Comparison of ENCODE assay signal across 1 cellular context in the genomic region with DNA sequence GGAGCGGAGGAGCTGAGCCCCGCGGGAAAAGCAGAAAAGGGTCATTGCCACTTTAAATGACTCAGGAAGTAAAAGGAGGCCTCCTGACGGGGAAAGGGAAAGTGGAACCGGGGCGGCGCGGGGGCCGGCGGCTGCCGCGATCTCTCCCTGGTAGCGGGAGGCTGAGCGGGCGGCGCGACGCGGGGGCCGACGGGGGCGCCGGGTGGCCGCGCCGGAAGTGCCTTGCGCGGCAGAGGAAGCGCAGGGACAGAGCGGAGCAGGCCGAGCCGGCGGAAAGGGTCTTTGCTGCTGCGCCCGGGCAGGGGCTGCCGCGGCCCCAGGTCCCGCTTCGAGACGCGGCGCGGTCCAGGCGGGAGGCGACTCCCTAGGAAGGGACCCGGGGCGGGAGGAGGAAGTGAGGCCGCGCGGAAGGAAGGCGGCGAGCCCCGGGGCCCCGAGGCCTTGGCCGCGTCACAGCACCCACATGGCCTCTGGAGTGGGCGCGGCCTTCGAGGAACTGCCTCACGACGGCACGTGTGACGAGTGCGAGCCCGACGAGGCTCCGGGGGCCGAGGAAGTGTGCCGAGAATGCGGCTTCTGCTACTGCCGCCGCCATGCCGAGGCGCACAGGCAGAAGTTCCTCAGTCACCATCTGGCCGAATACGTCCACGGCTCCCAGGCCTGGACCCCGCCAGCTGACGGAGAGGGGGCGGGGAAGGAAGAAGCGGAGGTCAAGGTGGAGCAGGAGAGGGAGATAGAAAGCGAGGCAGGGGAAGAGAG.
A peak's percentile ranks its signal among the peaks of the same experiment; 100 is the strongest.
TF ChIP-seq lines count a peak whose summit lies in the region.

A gene with protein sequence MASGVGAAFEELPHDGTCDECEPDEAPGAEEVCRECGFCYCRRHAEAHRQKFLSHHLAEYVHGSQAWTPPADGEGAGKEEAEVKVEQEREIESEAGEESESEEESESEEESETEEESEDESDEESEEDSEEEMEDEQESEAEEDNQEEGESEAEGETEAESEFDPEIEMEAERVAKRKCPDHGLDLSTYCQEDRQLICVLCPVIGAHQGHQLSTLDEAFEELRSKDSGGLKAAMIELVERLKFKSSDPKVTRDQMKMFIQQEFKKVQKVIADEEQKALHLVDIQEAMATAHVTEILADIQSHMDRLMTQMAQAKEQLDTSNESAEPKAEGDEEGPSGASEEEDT (plus strand): TSS at position 127 of the 759 bp plus-strand sequence. CDS start 337 bp downstream, at position 464.

TF ChIP-seq in WTC11, 78 proteins besides CTCF, POLR2A, EP300 and RAD21 (continued from another document):
- TF ChIP-seq HMGA2 (CRISPR knock-in tag; IDR thresholded peaks at IDR 0.05) (no peak), TCF7 (CRISPR knock-in tag; IDR thresholded peaks at IDR 0.05; ENCODE audit: low read depth) (peak; percentile 99), ZNF232 (CRISPR knock-in tag; IDR thresholded peaks at IDR 0.05) (peak; percentile 99), ZNF219 (CRISPR knock-in tag; IDR thresholded peaks at IDR 0.05; ENCODE audit: borderline replicate concordance) (peak; percentile 99), CBFB (CRISPR knock-in tag; IDR thresholded peaks at IDR 0.05; ENCODE audit: low read depth) (peak; percentile 90), CDX4 (CRISPR knock-in tag; IDR thresholded peaks at IDR 0.05; ENCODE audit: borderline replicate concordance) (no peak), CREM (CRISPR knock-in tag; IDR thresholded peaks at IDR 0.05) (peak; percentile 92), ZNF121 (CRISPR knock-in tag; IDR thresholded peaks at IDR 0.05) (peak; percentile 90), PRRX2 (CRISPR knock-in tag; IDR thresholded peaks at IDR 0.05) (no peak), TEAD4 (CRISPR knock-in tag; IDR thresholded peaks at IDR 0.05) (peak; percentile 99), ZNF532 (CRISPR knock-in tag; IDR thresholded peaks at IDR 0.05; ENCODE audit: borderline replicate concordance) (no peak), SMAD3 (CRISPR knock-in tag; IDR thresholded peaks at IDR 0.05; ENCODE audit: borderline replicate concordance) (peak; percentile 99), IRF1 (CRISPR knock-in tag; IDR thresholded peaks at IDR 0.05) (peak; percentile 99), FOXP1 (CRISPR knock-in tag; IDR thresholded peaks at IDR 0.05; ENCODE audit: borderline replicate concordance) (peak; percentile 100), ZNF416 (CRISPR knock-in tag; IDR thresholded peaks at IDR 0.05) (no peak), KAT7 (CRISPR knock-in tag; IDR thresholded peaks at IDR 0.05; ENCODE audit: borderline replicate concordance) (peak; percentile 99), ZBTB43 (CRISPR knock-in tag; IDR thresholded peaks at IDR 0.05) (peak; percentile 99), SP1 (CRISPR knock-in tag; conservative IDR thresholded peaks at IDR 0.05) (no peak; the same call in 1 of the 2 replicates), ZNF263 (CRISPR knock-in tag; IDR thresholded peaks at IDR 0.05; ENCODE audit: low read depth) (peak; percentile 85), ZMAT4 (CRISPR knock-in tag; IDR thresholded peaks at IDR 0.05) (no peak), TP53 (CRISPR knock-in tag; IDR thresholded peaks at IDR 0.05) (peak; percentile 100), ELF4 (CRISPR knock-in tag; IDR thresholded peaks at IDR 0.05; ENCODE audit: low read depth) (peak; percentile 98), GABPB1 (CRISPR knock-in tag; IDR thresholded peaks at IDR 0.05) (peak; percentile 90), ATF2 (CRISPR knock-in tag; IDR thresholded peaks at IDR 0.05; ENCODE audit: borderline replicate concordance, low read depth) (peak; percentile 98), IRF2 (CRISPR knock-in tag; IDR thresholded peaks at IDR 0.05; ENCODE audit: borderline replicate concordance, low read depth) (no peak; the same call in 1 of the 2 replicates), TEAD1 (CRISPR knock-in tag; IDR thresholded peaks at IDR 0.05) (peak; percentile 99), ZNF423 (CRISPR knock-in tag; IDR thresholded peaks at IDR 0.05) (0 out of 2 replicates have a peak, but pooled peaks have one; percentile 17), ZNF317 (CRISPR knock-in tag; IDR thresholded peaks at IDR 0.05; ENCODE audit: borderline replicate concordance, low read depth) (peak; percentile 86; the same call in 1 of the 2 replicates)
- TF ChIP-seq, protein P1, sequence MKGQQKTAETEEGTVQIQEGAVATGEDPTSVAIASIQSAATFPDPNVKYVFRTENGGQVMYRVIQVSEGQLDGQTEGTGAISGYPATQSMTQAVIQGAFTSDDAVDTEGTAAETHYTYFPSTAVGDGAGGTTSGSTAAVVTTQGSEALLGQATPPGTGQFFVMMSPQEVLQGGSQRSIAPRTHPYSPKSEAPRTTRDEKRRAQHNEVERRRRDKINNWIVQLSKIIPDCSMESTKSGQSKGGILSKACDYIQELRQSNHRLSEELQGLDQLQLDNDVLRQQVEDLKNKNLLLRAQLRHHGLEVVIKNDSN (CRISPR knock-in tag; IDR thresholded peaks at IDR 0.05): peak; percentile 92
- TF ChIP-seq, protein P2, sequence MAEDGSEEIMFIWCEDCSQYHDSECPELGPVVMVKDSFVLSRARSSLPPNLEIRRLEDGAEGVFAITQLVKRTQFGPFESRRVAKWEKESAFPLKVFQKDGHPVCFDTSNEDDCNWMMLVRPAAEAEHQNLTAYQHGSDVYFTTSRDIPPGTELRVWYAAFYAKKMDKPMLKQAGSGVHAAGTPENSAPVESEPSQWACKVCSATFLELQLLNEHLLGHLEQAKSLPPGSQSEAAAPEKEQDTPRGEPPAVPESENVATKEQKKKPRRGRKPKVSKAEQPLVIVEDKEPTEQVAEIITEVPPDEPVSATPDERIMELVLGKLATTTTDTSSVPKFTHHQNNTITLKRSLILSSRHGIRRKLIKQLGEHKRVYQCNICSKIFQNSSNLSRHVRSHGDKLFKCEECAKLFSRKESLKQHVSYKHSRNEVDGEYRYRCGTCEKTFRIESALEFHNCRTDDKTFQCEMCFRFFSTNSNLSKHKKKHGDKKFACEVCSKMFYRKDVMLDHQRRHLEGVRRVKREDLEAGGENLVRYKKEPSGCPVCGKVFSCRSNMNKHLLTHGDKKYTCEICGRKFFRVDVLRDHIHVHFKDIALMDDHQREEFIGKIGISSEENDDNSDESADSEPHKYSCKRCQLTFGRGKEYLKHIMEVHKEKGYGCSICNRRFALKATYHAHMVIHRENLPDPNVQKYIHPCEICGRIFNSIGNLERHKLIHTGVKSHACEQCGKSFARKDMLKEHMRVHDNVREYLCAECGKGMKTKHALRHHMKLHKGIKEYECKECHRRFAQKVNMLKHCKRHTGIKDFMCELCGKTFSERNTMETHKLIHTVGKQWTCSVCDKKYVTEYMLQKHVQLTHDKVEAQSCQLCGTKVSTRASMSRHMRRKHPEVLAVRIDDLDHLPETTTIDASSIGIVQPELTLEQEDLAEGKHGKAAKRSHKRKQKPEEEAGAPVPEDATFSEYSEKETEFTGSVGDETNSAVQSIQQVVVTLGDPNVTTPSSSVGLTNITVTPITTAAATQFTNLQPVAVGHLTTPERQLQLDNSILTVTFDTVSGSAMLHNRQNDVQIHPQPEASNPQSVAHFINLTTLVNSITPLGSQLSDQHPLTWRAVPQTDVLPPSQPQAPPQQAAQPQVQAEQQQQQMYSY (CRISPR knock-in tag; IDR thresholded peaks at IDR 0.05): peak; percentile 85
- TF ChIP-seq, protein P3, sequence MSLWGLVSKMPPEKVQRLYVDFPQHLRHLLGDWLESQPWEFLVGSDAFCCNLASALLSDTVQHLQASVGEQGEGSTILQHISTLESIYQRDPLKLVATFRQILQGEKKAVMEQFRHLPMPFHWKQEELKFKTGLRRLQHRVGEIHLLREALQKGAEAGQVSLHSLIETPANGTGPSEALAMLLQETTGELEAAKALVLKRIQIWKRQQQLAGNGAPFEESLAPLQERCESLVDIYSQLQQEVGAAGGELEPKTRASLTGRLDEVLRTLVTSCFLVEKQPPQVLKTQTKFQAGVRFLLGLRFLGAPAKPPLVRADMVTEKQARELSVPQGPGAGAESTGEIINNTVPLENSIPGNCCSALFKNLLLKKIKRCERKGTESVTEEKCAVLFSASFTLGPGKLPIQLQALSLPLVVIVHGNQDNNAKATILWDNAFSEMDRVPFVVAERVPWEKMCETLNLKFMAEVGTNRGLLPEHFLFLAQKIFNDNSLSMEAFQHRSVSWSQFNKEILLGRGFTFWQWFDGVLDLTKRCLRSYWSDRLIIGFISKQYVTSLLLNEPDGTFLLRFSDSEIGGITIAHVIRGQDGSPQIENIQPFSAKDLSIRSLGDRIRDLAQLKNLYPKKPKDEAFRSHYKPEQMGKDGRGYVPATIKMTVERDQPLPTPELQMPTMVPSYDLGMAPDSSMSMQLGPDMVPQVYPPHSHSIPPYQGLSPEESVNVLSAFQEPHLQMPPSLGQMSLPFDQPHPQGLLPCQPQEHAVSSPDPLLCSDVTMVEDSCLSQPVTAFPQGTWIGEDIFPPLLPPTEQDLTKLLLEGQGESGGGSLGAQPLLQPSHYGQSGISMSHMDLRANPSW (CRISPR knock-in tag; conservative IDR thresholded peaks at IDR 0.05; ENCODE audit: low read depth): peak; percentile 73; the same call in 1 of the 2 replicates
